In genomic region chr14:37708481-37708880, GRCh38 we compare ENCODE assay signal across 14 cellular contexts.
"Had no signal": no experiment of that assay in that cellular context is flagged by ENCODE, and none has a peak within 500 bp of the region (broad histone marks: within the 10 kb centered on the region; RNA-seq: fewer than 3 reads in every experiment).

No MANE protein-coding gene starts in this region.

- H3K4me1 ChIP-seq: gastroesophageal sphincter, left ventricle myocardium inferior had no signal

- ATAC-seq: activated CD4-positive, alpha-beta T cell treated with anti-CD3 and anti-CD28 coated beads for 36 hours; activated T-cell treated with anti-CD3 and anti-CD28 coated beads, Interleukin-2, amount 50 U/mL, for 72 hours; gastroesophageal sphincter had no signal

- H3K4me3 ChIP-seq: coronary artery, gastroesophageal sphincter, left ventricle myocardium inferior, ovary had no signal

- H3K27me3 ChIP-seq: gastroesophageal sphincter, ovary had no signal

- H3K36me3 ChIP-seq: gastroesophageal sphincter, left ventricle myocardium inferior, ovary had no signal

- DNase-seq: activated CD4-positive, alpha-beta memory T cell treated with anti-CD3 and anti-CD28 coated beads, Interleukin-2, amount 10 ng/mL, durations not matched to agents 7 days and 5 days; activated CD4-positive, alpha-beta T cell treated with anti-CD3 and anti-CD28 coated beads for 36 hours; activated CD8-positive, alpha-beta memory T cell treated with anti-CD3 and anti-CD28 coated beads, Interleukin-2, amount 50 U/mL, for 4 hours; activated T-cell treated with anti-CD3 and anti-CD28 coated beads, Interleukin-2, amount 50 U/mL, for 72 hours; caudate nucleus; effector CD8-positive, alpha-beta T cell; kidney; left ventricle myocardium inferior; ovary; stimulated activated CD4-positive, alpha-beta T cell treated with anti-CD3 and anti-CD28 coated beads, Interleukin-15, amount 100 ng/mL, for 24 hours; stimulated activated CD4-positive, alpha-beta T cell treated with anti-CD3 and anti-CD28 coated beads, Interleukin-4, amount 100 ng/mL, for 24 hours; T-helper 9 cell had no signal

- H3K9me3 ChIP-seq: gastroesophageal sphincter, left ventricle myocardium inferior, ovary had no signal

- H3K27ac ChIP-seq: coronary artery, gastroesophageal sphincter, left ventricle myocardium inferior, ovary had no signal
